8 cellular contexts compared by ENCODE assay signal in genomic region chr1:151990856-151991198, GRCh38.
DNase-seq lines count a peak whose midpoint lies in the region; ATAC-seq lines count a peak whose summit lies in the region.

No MANE protein-coding gene starts in this region.

- no peaks in the 10 kb centered on the region for H3K9me3 Mint-ChIP-seq in dendritic cell treated with granulocyte-macrophage colony-stimulating factor and Interleukin-4, amounts not matched to agents 40 ng/mL and 50 ng/mL, for 4 days

- peak overlapping the region; percentile 97 for H3K27ac Mint-ChIP-seq in dendritic cell treated with granulocyte-macrophage colony-stimulating factor and Interleukin-4, amounts not matched to agents 40 ng/mL and 50 ng/mL, for 4 days

- no peaks in the 10 kb centered on the region for H3K27me3 Mint-ChIP-seq in dendritic cell treated with granulocyte-macrophage colony-stimulating factor and Interleukin-4, amounts not matched to agents 40 ng/mL and 50 ng/mL, for 4 days

- peaks cover 70% of the 10 kb centered on the region for H3K4me1 Mint-ChIP-seq in dendritic cell treated with granulocyte-macrophage colony-stimulating factor and Interleukin-4, amounts not matched to agents 40 ng/mL and 50 ng/mL, for 4 days (ENCODE audit: low read depth)

- DNase-seq in DMS53 treated with DMSO at 0.1 percent for 48 hours (lab: John Stamatoyannopoulos, UW; ENCODE audit: unreplicated experiment) (peak; percentile 61), NCI-H2029 (lab: John Stamatoyannopoulos, UW) (peak; percentile 42), pons (ENCODE audit: low spot score) (peak; percentile 47)

- intact Hi-C loops in dendritic cell treated with granulocyte-macrophage colony-stimulating factor and Interleukin-4, amounts not matched to agents 40 ng/mL and 50 ng/mL, for 4 days (cut with micrococcal nuclease): no loop called here

- H3K4me3 Mint-ChIP-seq in dendritic cell treated with granulocyte-macrophage colony-stimulating factor and Interleukin-4, amounts not matched to agents 40 ng/mL and 50 ng/mL, for 4 days: peak overlapping the region; percentile 93

- no peak for ATAC-seq in GM21786 (IDR thresholded peaks at IDR 0.05; ENCODE audit: unreplicated experiment)
- no peak for ATAC-seq in HG03565 (IDR thresholded peaks at IDR 0.05; ENCODE audit: unreplicated experiment)
- ATAC-seq in HG02973 (IDR thresholded peaks at IDR 0.05; ENCODE audit: unreplicated experiment): no peak
- no peak for ATAC-seq in GM19328 (IDR thresholded peaks at IDR 0.05; ENCODE audit: unreplicated experiment)

- H3K36me3 Mint-ChIP-seq in dendritic cell treated with granulocyte-macrophage colony-stimulating factor and Interleukin-4, amounts not matched to agents 40 ng/mL and 50 ng/mL, for 4 days (ENCODE audit: low read depth): peaks cover 66% of the 10 kb centered on the region
